Comparison of ENCODE assay signal across 1 cellular context in genomic region chr1:85200367-85200869, GRCh38.
A peak's percentile ranks its signal among the peaks of the same experiment; 100 is the strongest.
TF ChIP-seq lines count a peak whose summit lies in the region.

No MANE protein-coding gene starts in this region.

TF ChIP-seq in HEK293, 187 proteins besides CTCF, POLR2A, EP300 and RAD21 (continued from another document):
- peak; percentile 94 for TF ChIP-seq ZBTB26 (tag by site-specific recombination; optimal IDR thresholded peaks at IDR 0.05)
- TF ChIP-seq ZNF521 (tag by site-specific recombination; IDR thresholded peaks at IDR 0.05), result no peak
- TF ChIP-seq ZNF777 (tag by site-specific recombination; IDR thresholded peaks at IDR 0.05; ENCODE audit: borderline replicate concordance), result peak; percentile 78; the same call in 1 of the 2 replicates
- no peak for TF ChIP-seq ZNF324 (tag by site-specific recombination; IDR thresholded peaks at IDR 0.05)
- 0 out of 2 replicates have a peak, but pooled peaks have one; percentile 47 for TF ChIP-seq YY1 (tag by site-specific recombination; IDR thresholded peaks at IDR 0.05)
- TF ChIP-seq ZNF76 (tag by site-specific recombination; IDR thresholded peaks at IDR 0.05; ENCODE audit: borderline replicate concordance, low read depth), result peak; percentile 23; the same call in 1 of the 2 replicates
- 0 out of 2 replicates have a peak, but pooled peaks have one; percentile 40 for TF ChIP-seq ZBTB10 (tag by site-specific recombination; IDR thresholded peaks at IDR 0.05)
- TF ChIP-seq KLF8 (tag by site-specific recombination; IDR thresholded peaks at IDR 0.05), result peak; percentile 53
- 0 out of 2 replicates have a peak, but pooled peaks have one; percentile 14 for TF ChIP-seq ZNF423 (tag by site-specific recombination; IDR thresholded peaks at IDR 0.05)
- no peak for TF ChIP-seq ZNF514 (tag by site-specific recombination; IDR thresholded peaks at IDR 0.05)
